In the genomic region with DNA sequence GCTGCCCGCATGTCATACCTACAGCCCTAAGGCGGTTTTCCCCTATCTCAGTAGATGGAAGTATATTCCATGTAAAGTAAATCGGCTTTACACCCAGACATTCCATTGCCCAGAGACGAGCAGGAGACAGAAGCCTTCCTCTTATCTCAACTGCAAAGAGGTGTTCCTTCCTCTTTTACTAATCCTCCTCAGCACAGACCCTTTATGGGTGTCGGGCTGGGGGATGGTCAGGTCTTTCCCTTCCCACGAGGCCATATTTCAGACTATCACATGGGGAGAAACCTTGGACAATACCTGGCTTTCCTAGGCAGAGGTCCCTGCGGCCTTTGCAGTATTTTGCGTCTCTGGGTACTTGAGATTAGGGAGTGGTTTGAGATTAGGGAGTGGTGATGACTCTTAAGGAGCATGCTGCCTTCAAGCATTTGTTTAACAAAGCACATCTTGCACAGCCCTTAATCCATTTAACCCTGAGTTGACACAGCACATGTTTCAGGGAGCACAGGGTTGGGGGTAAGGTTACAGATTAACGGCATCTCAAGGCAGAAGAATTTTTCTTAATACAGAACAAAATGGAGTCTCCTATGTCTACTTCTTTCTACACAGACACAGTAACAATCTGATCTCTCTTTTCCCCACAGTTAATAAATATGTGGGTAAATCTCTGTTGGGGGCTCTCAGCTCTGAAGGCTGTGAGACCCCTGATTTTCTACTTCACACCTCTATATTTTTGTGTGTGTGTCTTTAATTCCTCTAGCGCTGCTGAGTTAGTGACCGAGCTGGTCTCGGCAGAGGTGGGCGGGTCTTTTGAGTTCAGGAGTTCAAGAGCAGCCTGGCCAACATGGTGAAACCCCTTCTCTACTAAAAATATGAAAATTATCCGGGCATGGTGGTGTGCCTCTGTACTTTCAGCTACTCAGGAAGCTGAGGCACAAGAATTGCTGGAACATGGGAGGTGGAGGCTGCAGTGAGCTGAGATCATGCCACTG, we compare ENCODE assay signal across 2 cellular contexts.
TF ChIP-seq lines count a peak whose summit lies in the region.
"Not testable (repeated sequence)": the region's sequence is repeated elsewhere in the genome, so short reads cannot be mapped to it uniquely, and the experiment has no call there.

No MANE protein-coding gene starts in this region.

TF ChIP-seq in K562, 482 proteins besides CTCF, POLR2A, EP300 and RAD21 (continues in another document):
- TF ChIP-seq, protein P1, sequence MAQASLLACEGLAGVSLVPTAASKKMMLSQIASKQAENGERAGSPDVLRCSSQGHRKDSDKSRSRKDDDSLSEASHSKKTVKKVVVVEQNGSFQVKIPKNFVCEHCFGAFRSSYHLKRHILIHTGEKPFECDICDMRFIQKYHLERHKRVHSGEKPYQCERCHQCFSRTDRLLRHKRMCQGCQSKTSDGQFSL (CRISPR knock-in tag; IDR thresholded peaks at IDR 0.05), result not testable (repeated sequence)
- TF ChIP-seq, protein P1 (tag; IDR thresholded peaks at IDR 0.05), result peak in 1 of 2 experiments; percentile 80; a peak in 2 of 4 replicates
- TF ChIP-seq NFE2L1 (tag; IDR thresholded peaks at IDR 0.05; ENCODE audit: borderline replicate concordance, low read depth), result peak; percentile 12; the same call in 1 of the 2 replicates
- peak; percentile 24 to 50; a peak in 1 of 4 replicates for TF ChIP-seq ARNT (IDR thresholded peaks at IDR 0.05)
- peak; percentile 55 for TF ChIP-seq CBFA2T2 (conservative IDR thresholded peaks at IDR 0.05)
- 0 out of 2 replicates have a peak, but pooled peaks have one; percentile 32 for TF ChIP-seq DDX20 (tag; IDR thresholded peaks at IDR 0.05; ENCODE audit: low read depth)
- 0 out of 2 replicates have a peak, but pooled peaks have one; percentile 13 for TF ChIP-seq ZNF766 (CRISPR knock-in tag; conservative IDR thresholded peaks at IDR 0.05)
- TF ChIP-seq ZFP91 (CRISPR knock-in tag; IDR thresholded peaks at IDR 0.05), result peak; percentile 65; the same call in 1 of the 2 replicates
- peak in 1 of 2 experiments; percentile 16; a peak in 1 of 4 replicates for TF ChIP-seq TEAD1 (CRISPR knock-in tag; IDR thresholded peaks at IDR 0.05)
- TF ChIP-seq CTBP1 (IDR thresholded peaks at IDR 0.05; ENCODE audit: borderline replicate concordance), result peak; percentile 81
- peak; percentile 40; the same call in 1 of the 2 replicates for TF ChIP-seq ZFX (CRISPR knock-in tag; IDR thresholded peaks at IDR 0.05)
- peak; percentile 87 for TF ChIP-seq MAX (CRISPR knock-in tag; IDR thresholded peaks at IDR 0.05)
- peak; percentile 76; the same call in 1 of the 2 replicates for TF ChIP-seq SMARCA4 (IDR thresholded peaks at IDR 0.05)
- TF ChIP-seq, protein P2, sequence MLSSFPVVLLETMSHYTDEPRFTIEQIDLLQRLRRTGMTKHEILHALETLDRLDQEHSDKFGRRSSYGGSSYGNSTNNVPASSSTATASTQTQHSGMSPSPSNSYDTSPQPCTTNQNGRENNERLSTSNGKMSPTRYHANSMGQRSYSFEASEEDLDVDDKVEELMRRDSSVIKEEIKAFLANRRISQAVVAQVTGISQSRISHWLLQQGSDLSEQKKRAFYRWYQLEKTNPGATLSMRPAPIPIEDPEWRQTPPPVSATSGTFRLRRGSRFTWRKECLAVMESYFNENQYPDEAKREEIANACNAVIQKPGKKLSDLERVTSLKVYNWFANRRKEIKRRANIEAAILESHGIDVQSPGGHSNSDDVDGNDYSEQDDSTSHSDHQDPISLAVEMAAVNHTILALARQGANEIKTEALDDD (IDR thresholded peaks at IDR 0.05), result peak; percentile 46; the same call in 1 of the 2 replicates
- TF ChIP-seq GATA2 (CRISPR knock-in tag; IDR thresholded peaks at IDR 0.05), result peak; percentile 62
- TF ChIP-seq SOX6 (IDR thresholded peaks at IDR 0.05), result peak; percentile 75
- peak; percentile 40; the same call in 1 of the 2 replicates for TF ChIP-seq PTTG1 (tag; IDR thresholded peaks at IDR 0.05; ENCODE audit: low read depth)
- TF ChIP-seq ZNF639 (CRISPR knock-in tag; conservative IDR thresholded peaks at IDR 0.05 in 1 of 2, IDR thresholded peaks at IDR 0.05 in 1 of 2), result peak in 1 of 2 experiments; percentile 26; a peak in 1 of 4 replicates

TF ChIP-seq in HepG2, 621 proteins besides CTCF, POLR2A, EP300 and RAD21:
- 0 out of 2 replicates have a peak, but pooled peaks have one; percentile 28 for TF ChIP-seq RARA (CRISPR knock-in tag; IDR thresholded peaks at IDR 0.05)
TF ChIP-seq in HepG2: peak in this region for 1; not testable (repeated sequence) for 620.
